In genomic region chr18:79884963-79885728, GRCh38 we compare ENCODE assay signal across 28 cellular contexts.
DNase-seq lines count a peak whose midpoint lies in the region; ATAC-seq and TF ChIP-seq lines count a peak whose summit lies in the region.
"Had no signal": no experiment of that assay in that cellular context is flagged by ENCODE, and none has a peak within 500 bp of the region (broad histone marks: within the 10 kb centered on the region; RNA-seq: fewer than 3 reads in every experiment).

No MANE protein-coding gene starts in this region.

- H3K9ac ChIP-seq in neuronal stem cell (ENCODE audit: low read depth, low read length, poor library complexity), result no peak overlapping the region

- H2AK5ac ChIP-seq in neuronal stem cell (ENCODE audit: low read depth, low read length), result peak overlapping the region; percentile 75

- POLR2A ChIA-PET in activated CD8-positive, alpha-beta T cell treated with anti-CD3 and anti-CD28 coated beads for 36 hours (lab: Charles Lee), result no interaction called here
- POLR2A ChIA-PET in activated CD8-positive, alpha-beta T cell treated with anti-CD3 and anti-CD28 coated beads, Interleukin-2, amount 10 ng/mL, durations not matched to agents 7 days and 5 days (lab: Charles Lee), result no interaction called here
- POLR2A ChIA-PET in activated CD4-positive, alpha-beta memory T cell treated with anti-CD3 and anti-CD28 coated beads for 36 hours (lab: Charles Lee), result no interaction called here

- TF ChIP-seq RAD21 in Ishikawa (IDR thresholded peaks at IDR 0.05; ENCODE audit: low read depth), result peak; percentile 39; the same call in 1 of the 2 replicates

- H3K4me1 ChIP-seq in neuronal stem cell (ENCODE audit: control insufficient read depth in 2 of 2, insufficient read depth in 1 of 2, low read depth in 1 of 2, low read length in 2 of 2), result no peaks in the 10 kb centered on the region
- H3K4me1 ChIP-seq: stomach had no signal

- H3K4me3 ChIP-seq in neuronal stem cell (ENCODE audit: low read length in 2 of 2), result no peak overlapping the region
- H3K4me3 ChIP-seq: MG63, ovary, stomach had no signal

- H2AFZ ChIP-seq in neuronal stem cell (ENCODE audit: low read length), result no peak overlapping the region

- no peak for TF ChIP-seq EP300 in Ishikawa (IDR thresholded peaks at IDR 0.05; ENCODE audit: borderline replicate concordance)

- peak; percentile 37 for ATAC-seq in activated CD8-positive, alpha-beta T cell treated with anti-CD3 and anti-CD28 coated beads for 36 hours
- no peak for ATAC-seq in activated CD8-positive, alpha-beta T cell treated with anti-CD3 and anti-CD28 coated beads, Interleukin-2, amount 10 ng/mL, durations not matched to agents 7 days and 5 days
- ATAC-seq in GM21529 (IDR thresholded peaks at IDR 0.05; ENCODE audit: unreplicated experiment), result no peak
- ATAC-seq: activated T-cell treated with anti-CD3 and anti-CD28 coated beads, Interleukin-2, amount 50 U/mL, for 4 hours; naive thymus-derived CD4-positive, alpha-beta T cell; sciatic nerve had no signal

- no peak for TF ChIP-seq CTCF in activated CD8-positive, alpha-beta T cell treated with anti-CD3 and anti-CD28 coated beads for 36 hours (IDR thresholded peaks at IDR 0.05)

- CTCF ChIA-PET in activated CD8-positive, alpha-beta T cell treated with anti-CD3 and anti-CD28 coated beads for 36 hours (lab: Charles Lee), result no interaction called here
- CTCF ChIA-PET in activated CD8-positive, alpha-beta T cell treated with anti-CD3 and anti-CD28 coated beads, Interleukin-2, amount 10 ng/mL, durations not matched to agents 7 days and 5 days (lab: Charles Lee), result no interaction called here
- CTCF ChIA-PET in activated CD4-positive, alpha-beta memory T cell treated with anti-CD3 and anti-CD28 coated beads for 36 hours (lab: Charles Lee), result no interaction called here

- H3K27me3 ChIP-seq in neuronal stem cell (ENCODE audit: control insufficient read depth in 3 of 3, insufficient read depth in 3 of 3, low read depth in 1 of 3, low read length in 3 of 3), result no peaks in the 10 kb centered on the region
- H3K27me3 ChIP-seq: MG63, ovary had no signal

- H3K9me3 Mint-ChIP-seq in activated CD8-positive, alpha-beta T cell treated with anti-CD3 and anti-CD28 coated beads for 36 hours, result peaks cover 10% of the 10 kb centered on the region
- peaks cover 10% of the 10 kb centered on the region for H3K9me3 Mint-ChIP-seq in activated CD8-positive, alpha-beta T cell treated with anti-CD3 and anti-CD28 coated beads, Interleukin-2, amount 10 ng/mL, durations not matched to agents 7 days and 5 days (ENCODE audit: insufficient read depth)
- peaks cover 17% of the 10 kb centered on the region for H3K9me3 Mint-ChIP-seq in activated CD4-positive, alpha-beta memory T cell treated with anti-CD3 and anti-CD28 coated beads for 36 hours

- H3K4me2 ChIP-seq in neuronal stem cell (ENCODE audit: insufficient read depth, low read length, poor library complexity, severe bottlenecking), result no peak overlapping the region

- no peak overlapping the region for H4K91ac ChIP-seq in neuronal stem cell (ENCODE audit: low read depth, low read length, poor library complexity)

- H2BK12ac ChIP-seq in neuronal stem cell (ENCODE audit: low read length), result no peak overlapping the region

- H2BK15ac ChIP-seq in neuronal stem cell (ENCODE audit: low read length), result no peak overlapping the region

- no CpG with 5 or more reads among the region's 25 CpGs for WGBS in neuronal stem cell (ENCODE audit: extremely low coverage in 2 of 2, insufficient read length in 2 of 2, insufficient replicate concordance in 1 of 2), 2 donors

- intact Hi-C loops in activated CD8-positive, alpha-beta T cell treated with anti-CD3 and anti-CD28 coated beads for 36 hours (cut with micrococcal nuclease), result no loop called here
- intact Hi-C loops in activated CD4-positive, alpha-beta memory T cell treated with anti-CD3 and anti-CD28 coated beads for 36 hours (cut with micrococcal nuclease), result no loop called here

- H3K23ac ChIP-seq in neuronal stem cell (ENCODE audit: low read depth, low read length, poor library complexity), result no peak overlapping the region

- no peak for DNase-seq in activated CD8-positive, alpha-beta T cell treated with anti-CD3 and anti-CD28 coated beads for 36 hours
- DNase-seq in activated CD8-positive, alpha-beta T cell treated with anti-CD3 and anti-CD28 coated beads, Interleukin-2, amount 10 ng/mL, durations not matched to agents 7 days and 5 days, result no peak
- peak; percentile 7 for DNase-seq in activated CD4-positive, alpha-beta memory T cell treated with anti-CD3 and anti-CD28 coated beads for 36 hours
- DNase-seq in neuronal stem cell (ENCODE audit: low spot score) (no peak), DMS114 treated with DMSO at 0.1 percent for 48 hours (lab: John Stamatoyannopoulos, UW; ENCODE audit: unreplicated experiment) (no peak)
- no peak for DNase-seq in stimulated activated CD4-positive, alpha-beta T cell treated with anti-CD3 and anti-CD28 coated beads, Interleukin-4, amount 100 ng/mL, for 4 hours
- DNase-seq: activated CD4-positive, alpha-beta T cell treated with anti-CD3 and anti-CD28 coated beads, Interleukin-2, amount 10 ng/mL, durations not matched to agents 7 days and 5 days; activated T-cell treated with anti-CD3 and anti-CD28 coated beads, Interleukin-2, amount 50 U/mL, for 4 hours; cortex of kidney; GF-D8; hippocampal formation; IMR-90; mesenchymal stem cell; MG63; NCI-H187; NCI-H226; stomach had no signal

- peak overlapping the region; percentile 95 for H3K4ac ChIP-seq in neuronal stem cell (ENCODE audit: low read length)

- H2BK120ac ChIP-seq in neuronal stem cell (ENCODE audit: low read depth, low read length), result no peak overlapping the region

- no peak overlapping the region for H4K8ac ChIP-seq in neuronal stem cell (ENCODE audit: low read depth, low read length)

- H3K79me1 ChIP-seq in neuronal stem cell (ENCODE audit: low read depth, low read length), result no peaks in the 10 kb centered on the region

- peak overlapping the region; percentile 93 for H2BK5ac ChIP-seq in neuronal stem cell (ENCODE audit: low read length)

- peaks cover 2% of the 10 kb centered on the region for H3K36me3 Mint-ChIP-seq in activated CD8-positive, alpha-beta T cell treated with anti-CD3 and anti-CD28 coated beads for 36 hours (ENCODE audit: low read depth)
- H3K36me3 Mint-ChIP-seq in activated CD8-positive, alpha-beta T cell treated with anti-CD3 and anti-CD28 coated beads, Interleukin-2, amount 10 ng/mL, durations not matched to agents 7 days and 5 days (ENCODE audit: low read depth), result no peaks in the 10 kb centered on the region
- H3K36me3 Mint-ChIP-seq in activated CD4-positive, alpha-beta memory T cell treated with anti-CD3 and anti-CD28 coated beads for 36 hours, result no peaks in the 10 kb centered on the region
- H3K36me3 Mint-ChIP-seq: activated naive CD8-positive, alpha-beta T cell; brain; T-cell had no signal

- H3K18ac ChIP-seq in neuronal stem cell (ENCODE audit: low read length), result peak overlapping the region; percentile 57

- no peaks in the 10 kb centered on the region for H3K27me3 Mint-ChIP-seq in activated CD8-positive, alpha-beta T cell treated with anti-CD3 and anti-CD28 coated beads for 36 hours
- no peaks in the 10 kb centered on the region for H3K27me3 Mint-ChIP-seq in activated CD8-positive, alpha-beta T cell treated with anti-CD3 and anti-CD28 coated beads, Interleukin-2, amount 10 ng/mL, durations not matched to agents 7 days and 5 days (ENCODE audit: low read depth)
- H3K27me3 Mint-ChIP-seq in activated CD4-positive, alpha-beta memory T cell treated with anti-CD3 and anti-CD28 coated beads for 36 hours, result no peaks in the 10 kb centered on the region
- H3K27me3 Mint-ChIP-seq: activated CD4-positive, alpha-beta T cell treated with anti-CD3 and anti-CD28 coated beads, Interleukin-2, amount 10 ng/mL, durations not matched to agents 7 days and 5 days; activated naive CD8-positive, alpha-beta T cell; naive thymus-derived CD4-positive, alpha-beta T cell; T-cell had no signal

- no peaks in the 10 kb centered on the region for H3K36me3 ChIP-seq in neuronal stem cell (replicated peaks in 1 of 2; ENCODE audit: control insufficient read depth in 2 of 2, insufficient read depth in 2 of 2, low read length in 2 of 2)
- H3K36me3 ChIP-seq: MG63, ovary, stomach had no signal

- no peak overlapping the region for H3K27ac ChIP-seq in neuronal stem cell (replicated peaks; ENCODE audit: low read length)
- H3K27ac ChIP-seq: C4-2B, HL-60, ovary, RWPE1, stomach had no signal

- H3K4me3 Mint-ChIP-seq in activated CD8-positive, alpha-beta T cell treated with anti-CD3 and anti-CD28 coated beads for 36 hours, result no peak overlapping the region
- no peak overlapping the region for H3K4me3 Mint-ChIP-seq in activated CD8-positive, alpha-beta T cell treated with anti-CD3 and anti-CD28 coated beads, Interleukin-2, amount 10 ng/mL, durations not matched to agents 7 days and 5 days
- H3K4me3 Mint-ChIP-seq in activated CD4-positive, alpha-beta memory T cell treated with anti-CD3 and anti-CD28 coated beads for 36 hours, result no peak overlapping the region
- H3K4me3 Mint-ChIP-seq: activated CD4-positive, alpha-beta T cell treated with anti-CD3 and anti-CD28 coated beads, Interleukin-2, amount 10 ng/mL, durations not matched to agents 7 days and 5 days; activated naive CD8-positive, alpha-beta T cell; activated T-cell treated with anti-CD3 and anti-CD28 coated beads, Interleukin-2, amount 50 U/mL, for 4 hours; brain; naive thymus-derived CD4-positive, alpha-beta T cell; T-cell had no signal

- no peak overlapping the region for H3K27ac Mint-ChIP-seq in activated CD8-positive, alpha-beta T cell treated with anti-CD3 and anti-CD28 coated beads for 36 hours
- no peak overlapping the region for H3K27ac Mint-ChIP-seq in activated CD8-positive, alpha-beta T cell treated with anti-CD3 and anti-CD28 coated beads, Interleukin-2, amount 10 ng/mL, durations not matched to agents 7 days and 5 days
- H3K27ac Mint-ChIP-seq in activated CD4-positive, alpha-beta memory T cell treated with anti-CD3 and anti-CD28 coated beads for 36 hours, result no peak overlapping the region
- H3K27ac Mint-ChIP-seq: activated CD4-positive, alpha-beta T cell treated with anti-CD3 and anti-CD28 coated beads, Interleukin-2, amount 10 ng/mL, durations not matched to agents 7 days and 5 days; activated naive CD8-positive, alpha-beta T cell; brain; naive thymus-derived CD4-positive, alpha-beta T cell; T-cell had no signal

- no peak overlapping the region for H3K14ac ChIP-seq in neuronal stem cell (ENCODE audit: low read length)

- H3K4me1 Mint-ChIP-seq in activated CD8-positive, alpha-beta T cell treated with anti-CD3 and anti-CD28 coated beads for 36 hours (ENCODE audit: low read depth), result peaks cover under 1% of the 10 kb centered on the region
- no peaks in the 10 kb centered on the region for H3K4me1 Mint-ChIP-seq in activated CD8-positive, alpha-beta T cell treated with anti-CD3 and anti-CD28 coated beads, Interleukin-2, amount 10 ng/mL, durations not matched to agents 7 days and 5 days (ENCODE audit: low read depth)
- H3K4me1 Mint-ChIP-seq in activated CD4-positive, alpha-beta memory T cell treated with anti-CD3 and anti-CD28 coated beads for 36 hours (ENCODE audit: low read depth), result peaks cover under 1% of the 10 kb centered on the region
- H3K4me1 Mint-ChIP-seq: activated CD4-positive, alpha-beta T cell treated with anti-CD3 and anti-CD28 coated beads, Interleukin-2, amount 10 ng/mL, durations not matched to agents 7 days and 5 days; brain; T-cell had no signal

- peaks cover 0 to 17% of the 10 kb centered on the region in 2 donors for H3K9me3 ChIP-seq in neuronal stem cell (replicated peaks in 1 of 2; ENCODE audit: control insufficient read depth in 2 of 2, insufficient read depth in 1 of 2, low read depth in 1 of 2, low read length in 2 of 2)
